Comparison of ENCODE assay signal across 20 cellular contexts in the genomic region with DNA sequence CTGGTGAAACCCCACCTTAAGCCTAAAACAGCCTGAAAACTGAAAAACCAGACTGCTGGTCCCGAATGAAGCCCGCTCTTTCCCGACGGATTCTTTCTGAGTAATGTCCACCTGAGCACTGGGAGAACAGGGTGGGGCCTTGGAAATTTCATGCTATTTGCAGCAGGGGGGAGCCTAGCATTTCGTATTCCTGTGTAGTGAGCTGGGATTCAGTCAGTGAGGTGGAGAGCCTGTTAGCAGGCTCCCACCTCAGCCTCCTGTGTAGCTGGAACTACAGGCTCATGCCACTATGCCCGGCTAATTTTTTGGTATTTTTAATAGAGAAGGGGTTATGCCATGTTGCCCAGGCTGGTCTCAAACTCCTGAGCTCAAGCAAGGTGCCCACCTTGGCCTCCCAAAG.
DNase-seq lines count a peak whose midpoint lies in the region; ATAC-seq and TF ChIP-seq lines count a peak whose summit lies in the region.
"Had no signal": no experiment of that assay in that cellular context is flagged by ENCODE, and none has a peak within 500 bp of the region (broad histone marks: within the 10 kb centered on the region; RNA-seq: fewer than 3 reads in every experiment).

No MANE protein-coding gene starts in this region.

- no TSS peak for BruUV-seq in PC-3 (replicated peaks; lab: Mats Ljungman, UMichigan)

- H3K9me3 Mint-ChIP-seq in stimulated activated naive CD8-positive, alpha-beta T cell treated with anti-CD3 and anti-CD28 coated beads, Interleukin-15, Interleukin-2, amounts not matched to agents 100 ng/mL and 50 ng/mL, for 24 hours = no peaks in the 10 kb centered on the region
- H3K9me3 Mint-ChIP-seq: activated B cell treated with CpG ODN at 0.5 μM for 24 hours, natural killer cell had no signal

- no peak for DNase-seq in stimulated activated naive CD8-positive, alpha-beta T cell treated with anti-CD3 and anti-CD28 coated beads, Interleukin-15, Interleukin-2, amounts not matched to agents 100 U/mL and 50 U/mL, for 24 hours
- DNase-seq in PC-3 (no peak), hepatocyte (ENCODE audit: low spot score) (no peak), LoVo (ENCODE audit: low spot score) (no peak), NCI-H526 (lab: John Stamatoyannopoulos, UW) (no peak)
- DNase-seq in stimulated activated naive CD4-positive, alpha-beta T cell treated with Interleukin-2 at 50 U/mL for 16 hours (lab: John Stamatoyannopoulos, UW) = no peak
- DNase-seq: activated B cell treated with CpG ODN at 0.5 μM for 24 hours; activated gamma-delta T cell; DMS 273 treated with DMSO at 0.1 percent for 48 hours; effector CD8-positive, alpha-beta T cell; GOT3; midbrain; natural killer cell; NCI-H146; ovary; Right ventricle myocardium superior had no signal

- no peak for ATAC-seq in stimulated activated naive CD8-positive, alpha-beta T cell treated with anti-CD3 and anti-CD28 coated beads, Interleukin-15, Interleukin-2, amounts not matched to agents 100 U/mL and 50 U/mL, for 24 hours
- ATAC-seq in PC-3 = no peak

- H3K27ac Mint-ChIP-seq in stimulated activated naive CD8-positive, alpha-beta T cell treated with anti-CD3 and anti-CD28 coated beads, Interleukin-15, Interleukin-2, amounts not matched to agents 100 ng/mL and 50 ng/mL, for 24 hours = peak overlapping the region; percentile 82
- H3K27ac Mint-ChIP-seq: activated B cell treated with CpG ODN at 0.5 μM for 24 hours, natural killer cell had no signal

- CTCF ChIA-PET in PC-3 (lab: Charles Lee) = no interaction called here

- no peak overlapping the region for H3K4me3 Mint-ChIP-seq in stimulated activated naive CD8-positive, alpha-beta T cell treated with anti-CD3 and anti-CD28 coated beads, Interleukin-15, Interleukin-2, amounts not matched to agents 100 ng/mL and 50 ng/mL, for 24 hours
- H3K4me3 Mint-ChIP-seq: activated B cell treated with CpG ODN at 0.5 μM for 24 hours, natural killer cell had no signal

- no peak overlapping the region for H3K4me3 ChIP-seq in PC-3 (ENCODE audit: low read length)
- H3K4me3 ChIP-seq in hepatocyte = no peak overlapping the region
- H3K4me3 ChIP-seq: ovary, smooth muscle cell had no signal

- peaks cover 16% of the 10 kb centered on the region for H3K4me1 ChIP-seq in PC-3 (ENCODE audit: insufficient read depth, low read length)
- no peaks in the 10 kb centered on the region for H3K4me1 ChIP-seq in hepatocyte (ENCODE audit: insufficient read depth)

- H3K9me3 ChIP-seq in PC-3 (ENCODE audit: low read length) (no peaks in the 10 kb centered on the region), hepatocyte (ENCODE audit: low read depth) (no peaks in the 10 kb centered on the region)
- H3K9me3 ChIP-seq: ovary had no signal

- no peaks in the 10 kb centered on the region for H3F3A ChIP-seq in PC-3 (ENCODE audit: low read length, unreplicated experiment)

- intact Hi-C loops in PC-3 (cut with micrococcal nuclease) = no loop called here

- H3K4me2 ChIP-seq in PC-3 (ENCODE audit: low read length) (peak overlapping the region; percentile 74), hepatocyte (no peak overlapping the region)

- no peak for TF ChIP-seq CTCF in PC-3 (conservative IDR thresholded peaks at IDR 0.05; ENCODE audit: low read depth, low read length)
- TF ChIP-seq CTCF in hepatocyte (IDR thresholded peaks at IDR 0.05; ENCODE audit: poor library complexity) = no peak

- peaks cover 27% of the 10 kb centered on the region for H3K4me1 Mint-ChIP-seq in stimulated activated naive CD8-positive, alpha-beta T cell treated with anti-CD3 and anti-CD28 coated beads, Interleukin-15, Interleukin-2, amounts not matched to agents 100 ng/mL and 50 ng/mL, for 24 hours (ENCODE audit: low read depth)

- POLR2A ChIA-PET in PC-3 (lab: Charles Lee; ENCODE audit: unreplicated experiment) = no interaction called here

- no peaks in the 10 kb centered on the region for H3K27me3 Mint-ChIP-seq in stimulated activated naive CD8-positive, alpha-beta T cell treated with anti-CD3 and anti-CD28 coated beads, Interleukin-15, Interleukin-2, amounts not matched to agents 100 ng/mL and 50 ng/mL, for 24 hours

- 90% methylated on average over 6 of the region's 6 CpGs for WGBS in hepatocyte (ENCODE audit: low lambda C conversion rate, missing lambda C conversion rate)

- H3K36me3 ChIP-seq in PC-3 (ENCODE audit: low read depth, low read length) (no peaks in the 10 kb centered on the region), hepatocyte (replicated peaks; ENCODE audit: insufficient read depth, low read depth) (no peaks in the 10 kb centered on the region)
- H3K36me3 ChIP-seq: brain microvascular endothelial cell, ovary had no signal

- no peak overlapping the region for H3K9ac ChIP-seq in PC-3 (ENCODE audit: low read length)

- no peaks in the 10 kb centered on the region for H3K79me2 ChIP-seq in PC-3 (ENCODE audit: low read length)
- peaks cover 29% of the 10 kb centered on the region for H3K79me2 ChIP-seq in hepatocyte

- H3K9me2 ChIP-seq in PC-3 (replicated peaks; ENCODE audit: low read length) (no peaks in the 10 kb centered on the region), hepatocyte (replicated peaks; ENCODE audit: insufficient read depth) (no peaks in the 10 kb centered on the region)

- no peak overlapping the region for H2AFZ ChIP-seq in PC-3 (ENCODE audit: low read length)
- no peak overlapping the region for H2AFZ ChIP-seq in hepatocyte

- H3K27ac ChIP-seq in PC-3 (ENCODE audit: low read length) (0 out of 2 replicates have a peak overlapping the region, but pooled peaks have one; percentile 13), hepatocyte (peak overlapping the region; percentile 18)
- H3K27ac ChIP-seq: brain microvascular endothelial cell, HL-60, ovary had no signal

- H3K27me3 ChIP-seq in PC-3 (ENCODE audit: low read length) = no peaks in the 10 kb centered on the region
- no peaks in the 10 kb centered on the region for H3K27me3 ChIP-seq in hepatocyte
- H3K27me3 ChIP-seq: brain microvascular endothelial cell, ovary had no signal

- no peaks in the 10 kb centered on the region for H3K36me3 Mint-ChIP-seq in stimulated activated naive CD8-positive, alpha-beta T cell treated with anti-CD3 and anti-CD28 coated beads, Interleukin-15, Interleukin-2, amounts not matched to agents 100 ng/mL and 50 ng/mL, for 24 hours (ENCODE audit: low read depth)
- H3K36me3 Mint-ChIP-seq: natural killer cell had no signal

- H4K20me1 ChIP-seq in PC-3 (ENCODE audit: low read length) = no peaks in the 10 kb centered on the region
- H4K20me1 ChIP-seq in hepatocyte (ENCODE audit: insufficient read depth, poor library complexity, severe bottlenecking) = no peaks in the 10 kb centered on the region
